ENCODE assay signal across 8 cellular contexts in genomic region chr10:95906675-95907453, GRCh38. TPM values are rescaled to one million over a fixed set of nuclear protein-coding genes. Genes with fewer than 3 reads are reported as not detected.
DNase-seq lines count a peak whose midpoint lies in the region; ATAC-seq and TF ChIP-seq lines count a peak whose summit lies in the region.

No MANE protein-coding gene starts in this region.

- peak overlapping the region; percentile 91 to 97 (median 95) for H3K4me3 Mint-ChIP-seq in nephron

- H3K9ac ChIP-seq in subcutaneous abdominal adipose tissue (ENCODE audit: low read length in 5 of 5) = peak overlapping the region; percentile 64 to 85 (median 76)

- ATAC-seq in GM18498 (IDR thresholded peaks at IDR 0.05; ENCODE audit: unreplicated experiment) (peak; percentile 46), HG03064 (IDR thresholded peaks at IDR 0.05; ENCODE audit: low read depth, unreplicated experiment) (peak; percentile 39)

- H3K36me3 ChIP-seq in subcutaneous abdominal adipose tissue (ENCODE audit: control insufficient read depth in 5 of 5, insufficient read depth in 5 of 5, low read length in 5 of 5) = peaks cover 2 to 10% (median 8%) of the 10 kb centered on the region in 5 donors

- H3K4me3 ChIP-seq in AG04450 (ENCODE audit: low read depth, low read length) (peak overlapping the region; percentile 82), fibroblast of the aortic adventitia (ENCODE audit: low read depth, low read length) (peak overlapping the region; percentile 84), subcutaneous abdominal adipose tissue (ENCODE audit: low read depth in 1 of 5, low read length in 5 of 5) (peak overlapping the region; percentile 84 to 94 (median 93))

- peaks cover 4% of the 10 kb centered on the region for H3K36me3 Mint-ChIP-seq in nephron (ENCODE audit: low read depth)

- peaks cover 5% of the 10 kb centered on the region for H3K4me1 Mint-ChIP-seq in nephron

- H3K27me3 ChIP-seq in AG04450 (ENCODE audit: control insufficient read depth, insufficient read depth, low read length) (peaks cover 3% of the 10 kb centered on the region), subcutaneous abdominal adipose tissue (ENCODE audit: control insufficient read depth in 5 of 5, insufficient read depth in 4 of 5, low read length in 5 of 5) (no peaks in the 10 kb centered on the region)

- TF ChIP-seq CTCF in AG04450 (IDR thresholded peaks at IDR 0.05; ENCODE audit: low read depth, low read length) (peak; percentile 35; the same call in 1 of the 2 replicates), fibroblast of the aortic adventitia (IDR thresholded peaks at IDR 0.05; ENCODE audit: insufficient read depth, low read length) (peak; percentile 44), nephron (IDR thresholded peaks at IDR 0.05; ENCODE audit: unreplicated experiment in 3 of 3) (peak in 1 of 3 experiments; percentile 33)

- H3K27ac ChIP-seq in AG04450 (ENCODE audit: low read depth, low read length) (no peak overlapping the region), subcutaneous abdominal adipose tissue (ENCODE audit: low read depth, low read length) (peak overlapping the region; percentile 19)

- DNase-seq in AG04450 (ENCODE audit: low read depth, low spot score) (peak; percentile 32), NCI-H748 treated with DMSO at 0.1 percent for 48 hours (lab: John Stamatoyannopoulos, UW) (peak; percentile 9), fibroblast of the aortic adventitia (ENCODE audit: low read depth) (peak; percentile 69)
- peak; percentile 56 to 58 for DNase-seq in activated T-cell treated with anti-CD3 and anti-CD28 coated beads, Interleukin-2, amount 50 U/mL, for 48 hours

- no peaks in the 10 kb centered on the region for H3K9me3 Mint-ChIP-seq in nephron

- CTCF ChIA-PET in AG04450 (lab: Charles Lee) = interaction anchor here (0.6 to 2.4 kb wide), 8 partner anchors 21 to 213 kb away, joined by 3 to 48 read pairs (median 3); partner anchors contain the start of gene TCTN3

- H3K27me3 Mint-ChIP-seq in nephron (ENCODE audit: low read depth) = peaks cover 3% of the 10 kb centered on the region

- H3K9me3 ChIP-seq in AG04450 (ENCODE audit: control insufficient read depth, insufficient read depth, low read length) (no peaks in the 10 kb centered on the region), subcutaneous abdominal adipose tissue (ENCODE audit: control insufficient read depth in 5 of 5, low read length in 5 of 5) (no peaks in the 10 kb centered on the region)

- peak overlapping the region; percentile 86 to 94 (median 89) for H3K27ac Mint-ChIP-seq in nephron

- H3K4me1 ChIP-seq in subcutaneous abdominal adipose tissue (ENCODE audit: control insufficient read depth in 5 of 5, insufficient read depth in 5 of 5, low read length in 5 of 5) = peaks cover 0 to 18% (median 9%) of the 10 kb centered on the region in 5 donors

- POLR2A ChIA-PET in AG04450 (lab: Yijun Ruan, JAX) = interaction anchor here (1.0 to 1.2 kb wide), 3 partner anchors 11 to 88 kb away, joined by 3 read pairs; no protein-coding TSS in a partner anchor

RNA-seq across cellular contexts. Expression of gene CC2D2B, which starts 0.9 kb away (rescaled TPM):
- polyA plus RNA-seq in AG04450 (2011; rRNA removed) = not detected in 2 replicates
- not detected in 2 replicates for polyA minus RNA-seq in AG04450 (2011; rRNA and poly(A)+ RNA removed)
- total RNA-seq in fibroblast of the aortic adventitia (ENCODE audit: low replicate concordance) = 0.09 TPM in 1 of 2 replicates, not detected in the other

Comparison
In these comparisons a context has a peak if more than half of its experiments do, and no peak if none do; other contexts are left out.
1. DNase-seq: peak in every context shown above with its lines; median percentile 69 in fibroblast of the aortic adventitia; 57 in activated T-cell treated with anti-CD3 and anti-CD28 coated beads, Interleukin-2, amount 50 U/mL, for 48 hours; 32 in AG04450; 9 in NCI-H748 treated with DMSO at 0.1 percent for 48 hours.